20 cellular contexts compared by ENCODE assay signal in genomic region chr2:190366248-190366753, GRCh38. TPM values are rescaled to one million over a fixed set of nuclear protein-coding genes. Genes with fewer than 3 reads are reported as not detected.
DNase-seq lines count a peak whose midpoint lies in the region; ATAC-seq, FAIRE-seq and TF ChIP-seq lines count a peak whose summit lies in the region.
"Had no signal": no experiment of that assay in that cellular context is flagged by ENCODE, and none has a peak within 500 bp of the region (broad histone marks: within the 10 kb centered on the region; RNA-seq: fewer than 3 reads in every experiment).

No MANE protein-coding gene starts in this region.

- H2BK5ac ChIP-seq in H1 (ENCODE audit: low read depth, low read length) = no peak overlapping the region

- TF ChIP-seq RAD21 in GM12878 (IDR thresholded peaks at IDR 0.05; ENCODE audit: insufficient read depth, low read depth, low read length) (no peak), H1 (IDR thresholded peaks at IDR 0.05 in 1 of 2, conservative IDR thresholded peaks at IDR 0.05 in 1 of 2; ENCODE audit: low read depth in 2 of 2, low read length in 2 of 2) (no peak)

- 89% methylated on average over 11 of the region's 11 CpGs for WGBS in GM12878 (ENCODE audit: insufficient coverage, insufficient replicate concordance, low lambda C conversion rate, missing lambda C conversion rate)
- WGBS in H1 (ENCODE audit: extremely low coverage in 1 of 2, insufficient coverage in 1 of 2, insufficient read length in 1 of 2, insufficient replicate concordance in 2 of 2, low coverage in 1 of 2, low lambda C conversion rate in 2 of 2, missing lambda C conversion rate in 1 of 2), 2 experiments = 80% methylated on average over 11 of the region's 11 CpGs; no CpG with 5 or more reads in 1 of the 2 experiments

- SMC1A ChIA-PET in GM12878 (lab: Charles Lee; ENCODE audit: uncharacterized antibody, unreplicated experiment) = interaction anchor here (1.5 to 2.1 kb wide), 2 partner anchors 15 to 277 kb away, joined by 4 to 6 read pairs; no protein-coding TSS in a partner anchor

- no peak overlapping the region for H3K14ac ChIP-seq in H1 (ENCODE audit: insufficient read length)

- H3K36me3 ChIP-seq in HEK293 (ENCODE audit: control insufficient read depth in 2 of 2, insufficient read depth in 1 of 2, low read length in 2 of 2) = peaks cover 0 to 49% of the 10 kb centered on the region in 2 experiments
- H3K36me3 ChIP-seq in GM12878 (ENCODE audit: control insufficient read depth in 2 of 2, insufficient read depth in 2 of 2, low read length in 1 of 2) = 0 out of 4 replicates have a peak, but pooled peaks cover 0 to 2% of the 10 kb centered on the region in 2 experiments
- no peaks in the 10 kb centered on the region for H3K36me3 ChIP-seq in H1 (ENCODE audit: control insufficient read depth in 2 of 4, insufficient read depth in 4 of 4, low read length in 3 of 4)
- peaks cover 19% of the 10 kb centered on the region for H3K36me3 ChIP-seq in MG63

- no peak overlapping the region for H2BK20ac ChIP-seq in H1 (ENCODE audit: low read length)

- no TSS peak for BruUV-seq in GM12878 (replicated peaks; lab: Mats Ljungman, UMichigan)

- no peak overlapping the region for H2AK5ac ChIP-seq in H1 (ENCODE audit: low read depth, low read length)

- H3K4ac ChIP-seq in H1 (replicated peaks; ENCODE audit: insufficient read length, low read depth, low read length) = no peak overlapping the region

- in situ Hi-C loops in GM12878 (cut with MboI) = no loop called here

- POLR2A ChIA-PET in HEK293 (lab: Yijun Ruan, JAX) (no interaction called here), GM12878 (lab: Charles Lee) (interaction anchor here (2.2 kb wide), 1 partner anchor 22 kb away, joined by 8 read pairs; no protein-coding TSS in a partner anchor), H1 (lab: Charles Lee; ENCODE audit: partially characterized antibody) (no interaction called here)

- TF ChIP-seq EP300 in GM12878 (IDR thresholded peaks at IDR 0.05; ENCODE audit: borderline replicate concordance in 1 of 2, control insufficient read depth in 1 of 2, low read depth in 2 of 2, low read length in 2 of 2) (no peak), H1 (IDR thresholded peaks at IDR 0.05; ENCODE audit: borderline replicate concordance in 1 of 2, low read depth in 2 of 2, low read length in 2 of 2) (no peak)

- H3K4me2 ChIP-seq in GM12878 (ENCODE audit: control insufficient read depth, insufficient read depth) (no peak overlapping the region), H1 (ENCODE audit: insufficient read depth in 1 of 2, low read depth in 2 of 2, low read length in 2 of 2) (no peak overlapping the region)
- H3K4me2 ChIP-seq: A549; BLaER1 treated with 17β-estradiol and CSF1 and Interleukin-3, amounts not matched to agents 10 nM and 100 nM had no signal

- TF ChIP-seq POLR2A in GM12878 (IDR thresholded peaks at IDR 0.05; ENCODE audit: low read depth, low read length) (no peak), H1 (IDR thresholded peaks at IDR 0.05; ENCODE audit: control extremely low read depth in 1 of 2, low read depth in 2 of 2, low read length in 2 of 2) (no peak), erythroblast (IDR thresholded peaks at IDR 0.05; ENCODE audit: low read length) (no peak)

- no peak for TF ChIP-seq CTCF in HEK293 (tag by site-specific recombination; IDR thresholded peaks at IDR 0.05)
- no peak for TF ChIP-seq CTCF in GM12878 (IDR thresholded peaks at IDR 0.05 in 2 of 3, conservative IDR thresholded peaks at IDR 0.05 in 1 of 3; ENCODE audit: control insufficient read depth in 2 of 3, extremely low read depth in 1 of 3, insufficient read depth in 1 of 3, low read depth in 3 of 3, low read length in 3 of 3)
- TF ChIP-seq CTCF in H1 (IDR thresholded peaks at IDR 0.05; ENCODE audit: control extremely low read depth in 1 of 3, insufficient read depth in 1 of 3, low read depth in 1 of 3, low read length in 3 of 3) = no peak

- intact Hi-C loops in GM12878 (cut with micrococcal nuclease; ENCODE audit: unreplicated experiment) = no loop called here
- intact Hi-C loops in posterior vena cava (cut with DNase I) = loop anchor here in 1 of 2 donors (2.0 kb wide), 1 partner anchor 42 kb away; no protein-coding TSS in a partner anchor

- H4K5ac ChIP-seq in H1 (ENCODE audit: insufficient read length, low read depth, low read length) = no peak overlapping the region

- H3K18ac ChIP-seq in H1 (ENCODE audit: extremely low read depth, low read length) = no peak overlapping the region

- no peak overlapping the region for H2BK15ac ChIP-seq in H1 (ENCODE audit: low read length)

- H3K56ac ChIP-seq in H1 (replicated peaks; ENCODE audit: insufficient read length, low read depth, low read length) = no peak overlapping the region

- H3K27ac ChIP-seq in HEK293 (ENCODE audit: extremely low read depth, low read depth, low read length) = no peak overlapping the region
- H3K27ac ChIP-seq in GM12878 (ENCODE audit: control insufficient read depth, insufficient read depth) = no peak overlapping the region
- H3K27ac ChIP-seq in H1 (ENCODE audit: low read depth, low read length) = no peak overlapping the region
- H3K27ac ChIP-seq: 22Rv1; A549; BLaER1 treated with 17β-estradiol and CSF1 and Interleukin-3, amounts not matched to agents 10 nM and 100 nM; C4-2B had no signal

- RAD21 ChIA-PET in GM12878 (lab: Charles Lee; ENCODE audit: unreplicated experiment) = interaction anchor here (2.5 kb wide), 1 partner anchor 22 kb away, joined by 12 read pairs; no protein-coding TSS in a partner anchor

- H4K8ac ChIP-seq in H1 (ENCODE audit: extremely low read depth, insufficient read depth, low read length) = no peak overlapping the region

- H3K9ac ChIP-seq in GM12878 (ENCODE audit: control insufficient read depth, insufficient read depth, low read length) (no peak overlapping the region), H1 (replicated peaks in 1 of 4; ENCODE audit: extremely low read depth in 1 of 4, low read depth in 3 of 4, low read length in 3 of 4) (no peak overlapping the region; a peak in 1 of 7 replicates)
- H3K9ac ChIP-seq: BLaER1 treated with 17β-estradiol and CSF1 and Interleukin-3, amounts not matched to agents 10 nM and 100 nM had no signal

- H3K23me2 ChIP-seq in H1 (ENCODE audit: low read depth, low read length) = no peaks in the 10 kb centered on the region

- no peak overlapping the region for H2BK120ac ChIP-seq in H1 (replicated peaks; ENCODE audit: low read depth, low read length)

- no peak overlapping the region for H3K4me3 ChIP-seq in HEK293 (ENCODE audit: low read depth, low read length)
- H3K4me3 ChIP-seq in GM12878 = no peak overlapping the region
- no peak overlapping the region for H3K4me3 ChIP-seq in H1 (ENCODE audit: extremely low read depth in 1 of 4, insufficient read depth in 2 of 4, low read depth in 3 of 4, low read length in 4 of 4)
- H3K4me3 ChIP-seq in MG63 = no peak overlapping the region
- H3K4me3 ChIP-seq: A549; BLaER1 treated with 17β-estradiol and CSF1 and Interleukin-3, amounts not matched to agents 10 nM and 100 nM had no signal

- H3K79me2 ChIP-seq in GM12878 (ENCODE audit: control insufficient read depth, insufficient read depth, low read length) (no peaks in the 10 kb centered on the region), H1 (ENCODE audit: control insufficient read depth in 1 of 2, insufficient read depth in 2 of 2, low read length in 2 of 2) (no peaks in the 10 kb centered on the region; a peak in 1 of 4 replicates)

- H3K4me1 ChIP-seq in HEK293 (ENCODE audit: control insufficient read depth, insufficient read depth, low read length) (no peaks in the 10 kb centered on the region), GM12878 (ENCODE audit: control insufficient read depth, insufficient read depth, low read length) (no peaks in the 10 kb centered on the region), H1 (replicated peaks in 1 of 4; ENCODE audit: control insufficient read depth in 3 of 4, insufficient read depth in 4 of 4, low read length in 3 of 4) (no peaks in the 10 kb centered on the region)
- H3K4me1 ChIP-seq: A549; BLaER1 treated with 17β-estradiol and CSF1 and Interleukin-3, amounts not matched to agents 10 nM and 100 nM; Caco-2 had no signal

- no peak overlapping the region for H3K23ac ChIP-seq in H1 (ENCODE audit: insufficient read length)

- no peak for ATAC-seq in GM12878
- ATAC-seq: A549; CD8-positive, alpha-beta T cell had no signal

- H2AFZ ChIP-seq in GM12878 (ENCODE audit: control insufficient read depth, low read depth, low read length) (no peak overlapping the region), H1 (ENCODE audit: low read length) (no peak overlapping the region; the same call in 1 of the 2 replicates)

- H4K20me1 ChIP-seq in GM12878 (ENCODE audit: control insufficient read depth, insufficient read depth) (no peaks in the 10 kb centered on the region), H1 (replicated peaks in 1 of 2; ENCODE audit: control insufficient read depth in 1 of 2, insufficient read depth in 2 of 2, low read length in 2 of 2) (no peaks in the 10 kb centered on the region)
- H4K20me1 ChIP-seq: BLaER1 treated with 17β-estradiol and CSF1 and Interleukin-3, amounts not matched to agents 10 nM and 100 nM had no signal

- H2BK12ac ChIP-seq in H1 (ENCODE audit: low read depth, low read length) = 0 out of 2 replicates have a peak overlapping the region, but pooled peaks have one; percentile 17

- CTCF ChIA-PET in HEK293 (lab: Yijun Ruan, JAX) = no interaction called here
- CTCF ChIA-PET in GM12878 (lab: Yijun Ruan, JAX) = interaction anchor here (1.2 to 2.4 kb wide), 2 partner anchors 20 to 277 kb away, joined by 3 to 9 read pairs; no protein-coding TSS in a partner anchor
- CTCF ChIA-PET in H1 (lab: Charles Lee; ENCODE audit: partially characterized antibody) = interaction anchor here (0.9 to 1.4 kb wide), 4 partner anchors 10 to 277 kb away, joined by 3 to 4 read pairs (median 4); no protein-coding TSS in a partner anchor

- DNase-seq in GM12878 (ENCODE audit: low read depth, low spot score) (no peak), H1 (ENCODE audit: low read depth in 1 of 2, low spot score in 2 of 2) (no peak), posterior vena cava (ENCODE audit: low spot score) (no peak), MG63 (no peak), erythroblast (lab: John Stamatoyannopoulos, UW) (no peak)
- DNase-seq: AML-193; Caco-2; Calu3; CD4-positive, alpha-beta T cell; CD8-positive, alpha-beta T cell; GF-D8 had no signal

- no peak overlapping the region for H4K91ac ChIP-seq in H1 (replicated peaks; ENCODE audit: insufficient read length, low read length)

- H3K9me3 ChIP-seq in HEK293 (ENCODE audit: control insufficient read depth, insufficient read depth, low read depth, low read length) = no peaks in the 10 kb centered on the region
- no peaks in the 10 kb centered on the region for H3K9me3 ChIP-seq in GM12878 (replicated peaks; ENCODE audit: control insufficient read depth, insufficient read depth, low read length)
- no peaks in the 10 kb centered on the region for H3K9me3 ChIP-seq in H1 (ENCODE audit: insufficient read depth in 2 of 2, low read depth in 1 of 2, low read length in 1 of 2)
- no peaks in the 10 kb centered on the region for H3K9me3 ChIP-seq in MG63
- H3K9me3 ChIP-seq: A549; BLaER1 treated with 17β-estradiol and CSF1 and Interleukin-3, amounts not matched to agents 10 nM and 100 nM; Caco-2 had no signal

- no peaks in the 10 kb centered on the region for H3K79me1 ChIP-seq in H1 (ENCODE audit: low read depth, low read length)

- no peaks in the 10 kb centered on the region for H3K27me3 ChIP-seq in GM12878 (replicated peaks in 1 of 2; ENCODE audit: control insufficient read depth in 2 of 2, insufficient read depth in 2 of 2, low read length in 1 of 2)
- no peaks in the 10 kb centered on the region for H3K27me3 ChIP-seq in H1 (replicated peaks in 1 of 4; ENCODE audit: control insufficient read depth in 3 of 4, extremely low read depth in 1 of 4, insufficient read depth in 3 of 4, low read length in 3 of 4)
- H3K27me3 ChIP-seq in MG63 = no peaks in the 10 kb centered on the region
- H3K27me3 ChIP-seq: BLaER1 treated with 17β-estradiol and CSF1 and Interleukin-3, amounts not matched to agents 10 nM and 100 nM had no signal

- FAIRE-seq in GM12878 (lab: Jason Lieb, UNC) (no peak), H1 (lab: Jason Lieb, UNC) (no peak)
- FAIRE-seq: A549, D721Med, G401.6, GM12892, GM18507 had no signal

RNA-seq across cellular contexts. Expression of gene INPP1, which starts 22.9 kb away (rescaled TPM):
- total RNA-seq in GM12878 (2013; cell fraction: nucleolus; rRNA removed) = 4.8 and 8.3 TPM in 2 replicates
- total RNA-seq in GM12878 (2014; rRNA removed) (6.7 and 7.4 TPM in 2 replicates), GM12878 (2014; rRNA removed; fragmentation: Illumina TruSeq; extraction: Trizol) (9.7 and 10.8 TPM in 2 replicates), GM12878 (2021) (9.0 and 9.9 TPM in 2 replicates), posterior vena cava (10 to 100 TPM; 20.1 to 23.4 TPM)
- polyA plus RNA-seq in GM12878 (2011; ENCODE audit: low read depth) = 5.4 TPM
- polyA plus RNA-seq in GM12878 (2011; rRNA removed) (16.6 and 16.7 TPM in 2 replicates), GM12878 (2014; fragmentation: Illumina TruSeq; extraction: Trizol) (17.9 and 23.6 TPM in 2 replicates), GM12878 (2014; fragmentation: Nextera tagmentation; extraction: Ambion mirVana) (1 to 10 TPM; 3.3 to 8.9 TPM), GM12878 (2014; rRNA removed) (12.3 and 13.2 TPM in 2 replicates), GM12878 (2016; fragmentation: Nextera tagmentation; extraction: Ambion mirVana) (10 to 100 TPM; 13.2 to 13.3 TPM), H1 (2011; rRNA removed) (0.83 and 0.88 TPM in 2 replicates)
- polyA plus RNA-seq in GM12878 (2011; cell fraction: cytosol; rRNA removed) = 10.1 and 10.2 TPM in 2 replicates
- polyA plus RNA-seq in GM12878 (2011; cell fraction: nucleus; rRNA removed) = 14.2 and 18.5 TPM in 2 replicates
- polyA plus RNA-seq in GM12878 (2012) = 6.3 and 7.7 TPM in 2 replicates
- 5.4 and 6.3 TPM in 2 replicates for polyA minus RNA-seq in GM12878 (2011; rRNA and poly(A)+ RNA removed)
- polyA minus RNA-seq in GM12878 (2011; cell fraction: cytosol; rRNA and poly(A)+ RNA removed) = 4.4 and 5.9 TPM in 2 replicates
- 4.2 and 10.0 TPM in 2 replicates for polyA minus RNA-seq in GM12878 (2011; cell fraction: nucleus; rRNA and poly(A)+ RNA removed)
- total RNA-seq in H1 (2021; fragmentation: NEBNext Ultra II Directional; extraction: Animal tissue kit (Norgen Biotek cat#: 25700)) = 2.5 and 3.0 TPM in 2 replicates
- polyA plus RNA-seq in H1 (2011; cell fraction: cytosol; rRNA removed) = 0.93 TPM
- polyA plus RNA-seq in H1 (2011; cell fraction: nucleus; rRNA removed) = 1.1 TPM
- polyA plus RNA-seq in H1 (2012, experiment 1 of 2) = 1.6 to 3.0 TPM (median 2.2 TPM) in 4 replicates
- 2.0 TPM for polyA plus RNA-seq in H1 (2012, experiment 2 of 2)
- polyA plus RNA-seq in H1 (2013, experiment 1 of 2) = 2.5 TPM
- polyA plus RNA-seq in H1 (2013, experiment 2 of 2) = 2.0 TPM
- 0.88 and 0.91 TPM in 2 replicates for polyA minus RNA-seq in H1 (2011; rRNA and poly(A)+ RNA removed)
- polyA minus RNA-seq in H1 (2011; cell fraction: cytosol; rRNA and poly(A)+ RNA removed) = 1.4 TPM
- 2.0 TPM for polyA minus RNA-seq in H1 (2011; cell fraction: nucleus; rRNA and poly(A)+ RNA removed)
- 15.9 and 66.6 TPM in 2 replicates for total RNA-seq in MG63 (2014; rRNA removed; shearing (Covaris generic); ENCODE audit: low replicate concordance)

RNA-seq across cellular contexts. Expression of gene MFSD6, which starts 41.9 kb away (rescaled TPM):
- 50.7 and 65.8 TPM in 2 replicates for total RNA-seq in GM12878 (2013; cell fraction: nucleolus; rRNA removed)
- total RNA-seq in GM12878 (2014; rRNA removed) = 38.3 and 38.6 TPM in 2 replicates
- total RNA-seq in GM12878 (2014; rRNA removed; fragmentation: Illumina TruSeq; extraction: Trizol) = 20.6 and 21.5 TPM in 2 replicates
- total RNA-seq in GM12878 (2021) = 42.6 and 44.1 TPM in 2 replicates
- 12.2 TPM for polyA plus RNA-seq in GM12878 (2011; ENCODE audit: low read depth)
- polyA plus RNA-seq in GM12878 (2011; rRNA removed) = 20.9 and 25.8 TPM in 2 replicates
- 19.6 and 22.2 TPM in 2 replicates for polyA plus RNA-seq in GM12878 (2011; cell fraction: cytosol; rRNA removed)
- 12.9 and 13.6 TPM in 2 replicates for polyA plus RNA-seq in GM12878 (2011; cell fraction: nucleus; rRNA removed)
- polyA plus RNA-seq in GM12878 (2012) = 19.4 and 20.9 TPM in 2 replicates
- 32.2 and 32.5 TPM in 2 replicates for polyA plus RNA-seq in GM12878 (2014; fragmentation: Illumina TruSeq; extraction: Trizol)
- polyA plus RNA-seq in GM12878 (2014; fragmentation: Nextera tagmentation; extraction: Ambion mirVana) = 10 to 100 TPM in 1 of 2 experiments, 1 to 10 TPM in 1; 6.7 to 10.3 TPM
- polyA plus RNA-seq in GM12878 (2014; rRNA removed) = 26.9 and 29.5 TPM in 2 replicates
- 10 to 100 TPM; 19.5 to 34.4 TPM for polyA plus RNA-seq in GM12878 (2016; fragmentation: Nextera tagmentation; extraction: Ambion mirVana)
- 37.5 and 45.6 TPM in 2 replicates for polyA minus RNA-seq in GM12878 (2011; rRNA and poly(A)+ RNA removed)
- polyA minus RNA-seq in GM12878 (2011; cell fraction: cytosol; rRNA and poly(A)+ RNA removed) = 12.7 and 12.8 TPM in 2 replicates
- 23.7 and 42.4 TPM in 2 replicates for polyA minus RNA-seq in GM12878 (2011; cell fraction: nucleus; rRNA and poly(A)+ RNA removed)
- 5.1 and 6.3 TPM in 2 replicates for total RNA-seq in H1 (2021; fragmentation: NEBNext Ultra II Directional; extraction: Animal tissue kit (Norgen Biotek cat#: 25700))
- polyA plus RNA-seq in H1 (2011; rRNA removed) = 1.8 and 2.7 TPM in 2 replicates
- 2.5 TPM for polyA plus RNA-seq in H1 (2011; cell fraction: cytosol; rRNA removed)
- 7.3 TPM for polyA plus RNA-seq in H1 (2011; cell fraction: nucleus; rRNA removed)
- 2.8 to 4.1 TPM (median 3.2 TPM) in 4 replicates for polyA plus RNA-seq in H1 (2012, experiment 1 of 2)
- polyA plus RNA-seq in H1 (2012, experiment 2 of 2) = 0.35 TPM
- 5.7 TPM for polyA plus RNA-seq in H1 (2013, experiment 1 of 2)
- polyA plus RNA-seq in H1 (2013, experiment 2 of 2) = 5.9 TPM
- 4.7 and 6.7 TPM in 2 replicates for polyA minus RNA-seq in H1 (2011; rRNA and poly(A)+ RNA removed)
- polyA minus RNA-seq in H1 (2011; cell fraction: cytosol; rRNA and poly(A)+ RNA removed) = 9.4 TPM
- 17.0 TPM for polyA minus RNA-seq in H1 (2011; cell fraction: nucleus; rRNA and poly(A)+ RNA removed)
- 10 to 100 TPM; 13.5 to 20.8 TPM for total RNA-seq in posterior vena cava
- 0.52 and 0.53 TPM in 2 replicates for total RNA-seq in MG63 (2014; rRNA removed; shearing (Covaris generic); ENCODE audit: low replicate concordance)

RNA-seq across cellular contexts. Expression of gene HIBCH, which starts 46.7 kb away (rescaled TPM):
- total RNA-seq in GM12878 (2013; cell fraction: nucleolus; rRNA removed) = 109 and 114 TPM in 2 replicates
- 22.3 and 28.0 TPM in 2 replicates for total RNA-seq in GM12878 (2014; rRNA removed)
- total RNA-seq in GM12878 (2014; rRNA removed; fragmentation: Illumina TruSeq; extraction: Trizol) = 33.6 and 34.2 TPM in 2 replicates
- total RNA-seq in GM12878 (2021) = 28.4 and 29.3 TPM in 2 replicates
- 16.0 TPM for polyA plus RNA-seq in GM12878 (2011; ENCODE audit: low read depth)
- polyA plus RNA-seq in GM12878 (2011; rRNA removed) = 40.1 and 66.2 TPM in 2 replicates
- polyA plus RNA-seq in GM12878 (2011; cell fraction: cytosol; rRNA removed) = 9.5 and 10.1 TPM in 2 replicates
- polyA plus RNA-seq in GM12878 (2011; cell fraction: nucleus; rRNA removed) = 31.6 and 35.0 TPM in 2 replicates
- polyA plus RNA-seq in GM12878 (2012) = 21.2 and 21.6 TPM in 2 replicates
- polyA plus RNA-seq in GM12878 (2014; fragmentation: Illumina TruSeq; extraction: Trizol) = 34.6 and 43.2 TPM in 2 replicates
- 10 to 100 TPM; 64.6 to 73.8 TPM for polyA plus RNA-seq in GM12878 (2014; fragmentation: Nextera tagmentation; extraction: Ambion mirVana)
- polyA plus RNA-seq in GM12878 (2014; rRNA removed) = 24.5 and 29.0 TPM in 2 replicates
- polyA plus RNA-seq in GM12878 (2016; fragmentation: Nextera tagmentation; extraction: Ambion mirVana) = 10 to 100 TPM; 73.8 to 81.0 TPM
- polyA minus RNA-seq in GM12878 (2011; rRNA and poly(A)+ RNA removed) = 25.7 and 29.2 TPM in 2 replicates
- polyA minus RNA-seq in GM12878 (2011; cell fraction: cytosol; rRNA and poly(A)+ RNA removed) = 6.3 and 7.9 TPM in 2 replicates
- 37.0 and 62.1 TPM in 2 replicates for polyA minus RNA-seq in GM12878 (2011; cell fraction: nucleus; rRNA and poly(A)+ RNA removed)
- total RNA-seq in H1 (2021; fragmentation: NEBNext Ultra II Directional; extraction: Animal tissue kit (Norgen Biotek cat#: 25700)) = 30.7 and 31.8 TPM in 2 replicates
- 4.7 and 7.5 TPM in 2 replicates for polyA plus RNA-seq in H1 (2011; rRNA removed)
- 14.7 TPM for polyA plus RNA-seq in H1 (2011; cell fraction: cytosol; rRNA removed)
- polyA plus RNA-seq in H1 (2011; cell fraction: nucleus; rRNA removed) = 9.6 TPM
- 18.3 to 37.6 TPM (median 20.5 TPM) in 4 replicates for polyA plus RNA-seq in H1 (2012, experiment 1 of 2)
- 2.6 TPM for polyA plus RNA-seq in H1 (2012, experiment 2 of 2)
- polyA plus RNA-seq in H1 (2013, experiment 1 of 2) = 24.0 TPM
- polyA plus RNA-seq in H1 (2013, experiment 2 of 2) = 21.8 TPM
- polyA minus RNA-seq in H1 (2011; rRNA and poly(A)+ RNA removed) = 16.2 and 16.7 TPM in 2 replicates
- 11.8 TPM for polyA minus RNA-seq in H1 (2011; cell fraction: cytosol; rRNA and poly(A)+ RNA removed)
- polyA minus RNA-seq in H1 (2011; cell fraction: nucleus; rRNA and poly(A)+ RNA removed) = 44.2 TPM
- total RNA-seq in posterior vena cava = 10 to 100 TPM; 20.1 to 28.5 TPM
- total RNA-seq in MG63 (2014; rRNA removed; shearing (Covaris generic); ENCODE audit: low replicate concordance) = 7.4 and 13.9 TPM in 2 replicates

Comparison
In these comparisons a context has a peak if more than half of its experiments do, and no peak if none do; other contexts are left out.
1. Of the 9 proteins assayed by ChIP-seq in both HEK293 and GM12878: peak only in HEK293: none; only in GM12878: PBX3; in both: none; in neither: 8.